ENCODE assay signal across 24 cellular contexts in the genomic region with DNA sequence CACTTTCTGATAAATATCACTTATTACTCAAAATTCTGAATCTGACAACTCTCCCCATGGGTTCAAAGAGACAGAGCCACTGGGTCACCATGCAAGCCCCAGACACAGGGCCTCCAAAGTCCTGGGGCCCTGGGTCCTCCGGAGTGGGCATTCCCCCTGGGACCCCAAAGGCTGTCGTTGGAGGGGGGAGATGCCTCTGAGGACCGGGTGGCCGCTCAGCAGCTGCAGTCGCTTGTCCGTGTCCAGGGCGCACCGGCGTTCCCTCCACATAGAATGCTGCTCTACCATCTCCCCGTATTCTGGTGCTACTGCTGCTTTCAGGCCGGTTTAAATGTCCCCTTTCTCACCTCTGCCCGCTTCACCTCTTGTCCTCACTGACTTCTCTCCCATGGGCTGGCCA.
"Had no signal": no experiment of that assay in that cellular context is flagged by ENCODE, and none has a peak within 500 bp of the region (broad histone marks: within the 10 kb centered on the region; RNA-seq: fewer than 3 reads in every experiment).

No MANE protein-coding gene starts in this region.

- ATAC-seq: left colon; left lung; mucosa of descending colon; naive thymus-derived CD4-positive, alpha-beta T cell; natural killer cell treated with Interleukin-12 subunit alpha and Interleukin-12 subunit beta and Interleukin-15 and Interleukin-18, amount 100 ng/mL, for 72 hours; pancreas; right lobe of liver; stimulated activated effector memory CD8-positive, alpha-beta T cell treated with anti-CD3 and anti-CD28 coated beads, Interleukin-12 subunit alpha, Interleukin-12 subunit beta, amount 100 ng/mL, for 72 hours; upper lobe of right lung had no signal

- H3K27ac ChIP-seq: left lung, pancreas, right atrium auricular region, right lobe of liver, skin epidermis, suprapubic skin, thoracic aorta, tibial artery, upper lobe of right lung had no signal

- DNase-seq: hippocampal formation; left lung; mesendoderm; midbrain; mucosa of descending colon; naive thymus-derived CD4-positive, alpha-beta T cell; pancreas; stimulated activated CD4-positive, alpha-beta T cell treated with anti-CD3 and anti-CD28 coated beads, Interleukin-4, amount 100 ng/mL, for 24 hours; stimulated activated naive CD4-positive, alpha-beta T cell; tibial artery; trophoblast cell; upper lobe of right lung had no signal

- H3K4me3 Mint-ChIP-seq: naive thymus-derived CD4-positive, alpha-beta T cell; natural killer cell treated with Interleukin-12 subunit alpha and Interleukin-12 subunit beta and Interleukin-15 and Interleukin-18, amount 100 ng/mL, for 72 hours; stimulated activated effector memory CD8-positive, alpha-beta T cell treated with anti-CD3 and anti-CD28 coated beads, Interleukin-12 subunit alpha, Interleukin-12 subunit beta, amount 100 ng/mL, for 72 hours; stimulated activated naive CD8-positive, alpha-beta T cell treated with anti-CD3 and anti-CD28 coated beads, Interleukin-15, Interleukin-2, amounts not matched to agents 100 ng/mL and 50 ng/mL, for 24 hours had no signal

- FAIRE-seq: keratinocyte, pancreas, urothelium cell line had no signal

- H3K9me3 ChIP-seq: mucosa of descending colon, pancreas, right lobe of liver, suprapubic skin, thoracic aorta, upper lobe of right lung had no signal

- H3K27me3 ChIP-seq: pancreas, right atrium auricular region, right lobe of liver, upper lobe of right lung had no signal

- H3K27ac Mint-ChIP-seq: naive thymus-derived CD4-positive, alpha-beta T cell; natural killer cell treated with Interleukin-12 subunit alpha and Interleukin-12 subunit beta and Interleukin-15 and Interleukin-18, amount 100 ng/mL, for 72 hours; stimulated activated effector memory CD8-positive, alpha-beta T cell treated with anti-CD3 and anti-CD28 coated beads, Interleukin-12 subunit alpha, Interleukin-12 subunit beta, amount 100 ng/mL, for 72 hours; stimulated activated naive CD8-positive, alpha-beta T cell treated with anti-CD3 and anti-CD28 coated beads, Interleukin-15, Interleukin-2, amounts not matched to agents 100 ng/mL and 50 ng/mL, for 24 hours had no signal

- H3K4me3 ChIP-seq: left lung, lung, mucosa of descending colon, pancreas, right atrium auricular region, right lobe of liver, skin epidermis, suprapubic skin, thoracic aorta, tibial artery, upper lobe of right lung had no signal

- H3K36me3 Mint-ChIP-seq: naive thymus-derived CD4-positive, alpha-beta T cell; natural killer cell treated with Interleukin-12 subunit alpha and Interleukin-12 subunit beta and Interleukin-15 and Interleukin-18, amount 100 ng/mL, for 72 hours; stimulated activated effector memory CD8-positive, alpha-beta T cell treated with anti-CD3 and anti-CD28 coated beads, Interleukin-12 subunit alpha, Interleukin-12 subunit beta, amount 100 ng/mL, for 72 hours had no signal

- H3K4me1 Mint-ChIP-seq: stimulated activated effector memory CD8-positive, alpha-beta T cell treated with anti-CD3 and anti-CD28 coated beads, Interleukin-12 subunit alpha, Interleukin-12 subunit beta, amount 100 ng/mL, for 72 hours had no signal

- H3K36me3 ChIP-seq: left lung, pancreas, right atrium auricular region, right lobe of liver, suprapubic skin, thoracic aorta, tibial artery, upper lobe of right lung had no signal

- H3K9me3 Mint-ChIP-seq: stimulated activated effector memory CD8-positive, alpha-beta T cell treated with anti-CD3 and anti-CD28 coated beads, Interleukin-12 subunit alpha, Interleukin-12 subunit beta, amount 100 ng/mL, for 72 hours; stimulated activated naive CD8-positive, alpha-beta T cell treated with anti-CD3 and anti-CD28 coated beads, Interleukin-15, Interleukin-2, amounts not matched to agents 100 ng/mL and 50 ng/mL, for 24 hours had no signal

- H3K4me1 ChIP-seq: left lung, pancreas, right atrium auricular region, right lobe of liver, suprapubic skin, tibial artery, upper lobe of right lung had no signal
